1 cellular context compared by ENCODE assay signal in genomic region chr17:73151888-73152633, GRCh38.
A peak's percentile ranks its signal among the peaks of the same experiment; 100 is the strongest.
TF ChIP-seq lines count a peak whose summit lies in the region.

No MANE protein-coding gene starts in this region.

TF ChIP-seq in HepG2, 621 proteins besides CTCF, POLR2A, EP300 and RAD21 (continued from another document and continues in another):
- TF ChIP-seq, protein P1, sequence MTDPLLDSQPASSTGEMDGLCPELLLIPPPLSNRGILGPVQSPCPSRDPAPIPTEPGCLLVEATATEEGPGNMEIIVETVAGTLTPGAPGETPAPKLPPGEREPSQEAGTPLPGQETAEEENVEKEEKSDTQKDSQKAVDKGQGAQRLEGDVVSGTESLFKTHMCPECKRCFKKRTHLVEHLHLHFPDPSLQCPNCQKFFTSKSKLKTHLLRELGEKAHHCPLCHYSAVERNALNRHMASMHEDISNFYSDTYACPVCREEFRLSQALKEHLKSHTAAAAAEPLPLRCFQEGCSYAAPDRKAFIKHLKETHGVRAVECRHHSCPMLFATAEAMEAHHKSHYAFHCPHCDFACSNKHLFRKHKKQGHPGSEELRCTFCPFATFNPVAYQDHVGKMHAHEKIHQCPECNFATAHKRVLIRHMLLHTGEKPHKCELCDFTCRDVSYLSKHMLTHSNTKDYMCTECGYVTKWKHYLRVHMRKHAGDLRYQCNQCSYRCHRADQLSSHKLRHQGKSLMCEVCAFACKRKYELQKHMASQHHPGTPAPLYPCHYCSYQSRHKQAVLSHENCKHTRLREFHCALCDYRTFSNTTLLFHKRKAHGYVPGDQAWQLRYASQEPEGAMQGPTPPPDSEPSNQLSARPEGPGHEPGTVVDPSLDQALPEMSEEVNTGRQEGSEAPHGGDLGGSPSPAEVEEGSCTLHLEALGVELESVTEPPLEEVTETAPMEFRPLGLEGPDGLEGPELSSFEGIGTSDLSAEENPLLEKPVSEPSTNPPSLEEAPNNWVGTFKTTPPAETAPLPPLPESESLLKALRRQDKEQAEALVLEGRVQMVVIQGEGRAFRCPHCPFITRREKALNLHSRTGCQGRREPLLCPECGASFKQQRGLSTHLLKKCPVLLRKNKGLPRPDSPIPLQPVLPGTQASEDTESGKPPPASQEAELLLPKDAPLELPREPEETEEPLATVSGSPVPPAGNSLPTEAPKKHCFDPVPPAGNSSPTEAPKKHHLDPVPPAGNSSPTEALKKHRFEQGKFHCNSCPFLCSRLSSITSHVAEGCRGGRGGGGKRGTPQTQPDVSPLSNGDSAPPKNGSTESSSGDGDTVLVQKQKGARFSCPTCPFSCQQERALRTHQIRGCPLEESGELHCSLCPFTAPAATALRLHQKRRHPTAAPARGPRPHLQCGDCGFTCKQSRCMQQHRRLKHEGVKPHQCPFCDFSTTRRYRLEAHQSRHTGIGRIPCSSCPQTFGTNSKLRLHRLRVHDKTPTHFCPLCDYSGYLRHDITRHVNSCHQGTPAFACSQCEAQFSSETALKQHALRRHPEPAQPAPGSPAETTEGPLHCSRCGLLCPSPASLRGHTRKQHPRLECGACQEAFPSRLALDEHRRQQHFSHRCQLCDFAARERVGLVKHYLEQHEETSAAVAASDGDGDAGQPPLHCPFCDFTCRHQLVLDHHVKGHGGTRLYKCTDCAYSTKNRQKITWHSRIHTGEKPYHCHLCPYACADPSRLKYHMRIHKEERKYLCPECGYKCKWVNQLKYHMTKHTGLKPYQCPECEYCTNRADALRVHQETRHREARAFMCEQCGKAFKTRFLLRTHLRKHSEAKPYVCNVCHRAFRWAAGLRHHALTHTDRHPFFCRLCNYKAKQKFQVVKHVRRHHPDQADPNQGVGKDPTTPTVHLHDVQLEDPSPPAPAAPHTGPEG (CRISPR knock-in tag; IDR thresholded peaks at IDR 0.05): no peak
- TF ChIP-seq MXD4 (CRISPR knock-in tag; IDR thresholded peaks at IDR 0.05): no peak
- peak; percentile 52; the same call in 1 of the 2 replicates for TF ChIP-seq ZNF644 (CRISPR knock-in tag; IDR thresholded peaks at IDR 0.05; ENCODE audit: low read depth)
- peak; percentile 30; the same call in 1 of the 2 replicates for TF ChIP-seq HMG20A (CRISPR knock-in tag; IDR thresholded peaks at IDR 0.05; ENCODE audit: borderline replicate concordance)
- TF ChIP-seq CHD2 (IDR thresholded peaks at IDR 0.05; ENCODE audit: low read depth, low read length): peak; percentile 53; the same call in 1 of the 2 replicates
- peak; percentile 81; the same call in 1 of the 2 replicates for TF ChIP-seq SOX5 (CRISPR knock-in tag; IDR thresholded peaks at IDR 0.05; ENCODE audit: borderline replicate concordance)
- no peak for TF ChIP-seq FOXP1 (IDR thresholded peaks at IDR 0.05)
- TF ChIP-seq FOXP1 (CRISPR knock-in tag; IDR thresholded peaks at IDR 0.05): peak; percentile 55; the same call in 1 of the 2 replicates
- no peak for TF ChIP-seq GTF3A (CRISPR knock-in tag; conservative IDR thresholded peaks at IDR 0.05)
- TF ChIP-seq, protein P2, sequence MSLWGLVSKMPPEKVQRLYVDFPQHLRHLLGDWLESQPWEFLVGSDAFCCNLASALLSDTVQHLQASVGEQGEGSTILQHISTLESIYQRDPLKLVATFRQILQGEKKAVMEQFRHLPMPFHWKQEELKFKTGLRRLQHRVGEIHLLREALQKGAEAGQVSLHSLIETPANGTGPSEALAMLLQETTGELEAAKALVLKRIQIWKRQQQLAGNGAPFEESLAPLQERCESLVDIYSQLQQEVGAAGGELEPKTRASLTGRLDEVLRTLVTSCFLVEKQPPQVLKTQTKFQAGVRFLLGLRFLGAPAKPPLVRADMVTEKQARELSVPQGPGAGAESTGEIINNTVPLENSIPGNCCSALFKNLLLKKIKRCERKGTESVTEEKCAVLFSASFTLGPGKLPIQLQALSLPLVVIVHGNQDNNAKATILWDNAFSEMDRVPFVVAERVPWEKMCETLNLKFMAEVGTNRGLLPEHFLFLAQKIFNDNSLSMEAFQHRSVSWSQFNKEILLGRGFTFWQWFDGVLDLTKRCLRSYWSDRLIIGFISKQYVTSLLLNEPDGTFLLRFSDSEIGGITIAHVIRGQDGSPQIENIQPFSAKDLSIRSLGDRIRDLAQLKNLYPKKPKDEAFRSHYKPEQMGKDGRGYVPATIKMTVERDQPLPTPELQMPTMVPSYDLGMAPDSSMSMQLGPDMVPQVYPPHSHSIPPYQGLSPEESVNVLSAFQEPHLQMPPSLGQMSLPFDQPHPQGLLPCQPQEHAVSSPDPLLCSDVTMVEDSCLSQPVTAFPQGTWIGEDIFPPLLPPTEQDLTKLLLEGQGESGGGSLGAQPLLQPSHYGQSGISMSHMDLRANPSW (CRISPR knock-in tag; IDR thresholded peaks at IDR 0.05; ENCODE audit: borderline replicate concordance): no peak
- TF ChIP-seq ZNF747 (CRISPR knock-in tag; IDR thresholded peaks at IDR 0.05; ENCODE audit: borderline replicate concordance): no peak
- TF ChIP-seq THYN1 (CRISPR knock-in tag; IDR thresholded peaks at IDR 0.05; ENCODE audit: borderline replicate concordance, low read depth): no peak
- TF ChIP-seq SAP130 (CRISPR knock-in tag; IDR thresholded peaks at IDR 0.05; ENCODE audit: low read depth): peak; percentile 66
- peak; percentile 25; the same call in 1 of the 2 replicates for TF ChIP-seq BCL6 (CRISPR knock-in tag; IDR thresholded peaks at IDR 0.05)
- no peak for TF ChIP-seq KLF6 (CRISPR knock-in tag; IDR thresholded peaks at IDR 0.05)
- TF ChIP-seq MAFF (IDR thresholded peaks at IDR 0.05; ENCODE audit: low read depth, low read length): peak; percentile 88
- no peak for TF ChIP-seq CC2D1A (CRISPR knock-in tag; IDR thresholded peaks at IDR 0.05)
- no peak for TF ChIP-seq NFYC (CRISPR knock-in tag; IDR thresholded peaks at IDR 0.05)
- 0 out of 2 replicates have a peak, but pooled peaks have one; percentile 34 for TF ChIP-seq HDAC1 (CRISPR knock-in tag; IDR thresholded peaks at IDR 0.05)
- TF ChIP-seq NR2F6 (IDR thresholded peaks at IDR 0.05): peak; percentile 31; the same call in 1 of the 2 replicates
- TF ChIP-seq NR2F6 (CRISPR knock-in tag; IDR thresholded peaks at IDR 0.05): 0 out of 2 replicates have a peak, but pooled peaks have one; percentile 20
- no peak for TF ChIP-seq KLF9 (CRISPR knock-in tag; IDR thresholded peaks at IDR 0.05; ENCODE audit: low read depth)
- TF ChIP-seq, protein P3, sequence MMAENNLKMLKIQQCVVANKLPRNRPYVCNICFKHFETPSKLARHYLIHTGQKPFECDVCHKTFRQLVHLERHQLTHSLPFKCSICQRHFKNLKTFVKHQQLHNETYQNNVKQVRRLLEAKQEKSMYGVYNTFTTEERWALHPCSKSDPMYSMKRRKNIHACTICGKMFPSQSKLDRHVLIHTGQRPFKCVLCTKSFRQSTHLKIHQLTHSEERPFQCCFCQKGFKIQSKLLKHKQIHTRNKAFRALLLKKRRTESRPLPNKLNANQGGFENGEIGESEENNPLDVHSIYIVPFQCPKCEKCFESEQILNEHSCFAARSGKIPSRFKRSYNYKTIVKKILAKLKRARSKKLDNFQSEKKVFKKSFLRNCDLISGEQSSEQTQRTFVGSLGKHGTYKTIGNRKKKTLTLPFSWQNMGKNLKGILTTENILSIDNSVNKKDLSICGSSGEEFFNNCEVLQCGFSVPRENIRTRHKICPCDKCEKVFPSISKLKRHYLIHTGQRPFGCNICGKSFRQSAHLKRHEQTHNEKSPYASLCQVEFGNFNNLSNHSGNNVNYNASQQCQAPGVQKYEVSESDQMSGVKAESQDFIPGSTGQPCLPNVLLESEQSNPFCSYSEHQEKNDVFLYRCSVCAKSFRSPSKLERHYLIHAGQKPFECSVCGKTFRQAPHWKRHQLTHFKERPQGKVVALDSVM (CRISPR knock-in tag; IDR thresholded peaks at IDR 0.05): peak; percentile 84
- TF ChIP-seq CHD4 (IDR thresholded peaks at IDR 0.05; ENCODE audit: borderline replicate concordance, low read length): peak; percentile 51; the same call in 1 of the 2 replicates
- TF ChIP-seq, protein P4, sequence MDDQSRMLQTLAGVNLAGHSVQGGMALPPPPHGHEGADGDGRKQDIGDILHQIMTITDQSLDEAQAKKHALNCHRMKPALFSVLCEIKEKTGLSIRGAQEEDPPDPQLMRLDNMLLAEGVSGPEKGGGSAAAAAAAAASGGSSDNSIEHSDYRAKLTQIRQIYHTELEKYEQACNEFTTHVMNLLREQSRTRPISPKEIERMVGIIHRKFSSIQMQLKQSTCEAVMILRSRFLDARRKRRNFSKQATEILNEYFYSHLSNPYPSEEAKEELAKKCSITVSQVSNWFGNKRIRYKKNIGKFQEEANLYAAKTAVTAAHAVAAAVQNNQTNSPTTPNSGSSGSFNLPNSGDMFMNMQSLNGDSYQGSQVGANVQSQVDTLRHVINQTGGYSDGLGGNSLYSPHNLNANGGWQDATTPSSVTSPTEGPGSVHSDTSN (CRISPR knock-in tag; IDR thresholded peaks at IDR 0.05; ENCODE audit: borderline replicate concordance): no peak
- no peak for TF ChIP-seq HMGA1 (CRISPR knock-in tag; conservative IDR thresholded peaks at IDR 0.05)
- no peak for TF ChIP-seq JARID2 (CRISPR knock-in tag; IDR thresholded peaks at IDR 0.05; ENCODE audit: insufficient replicate concordance)
- TF ChIP-seq ZNF512B (CRISPR knock-in tag; IDR thresholded peaks at IDR 0.05; ENCODE audit: borderline replicate concordance): no peak
- no peak for TF ChIP-seq RFX5 (IDR thresholded peaks at IDR 0.05; ENCODE audit: low read depth, low read length)
- peak; percentile 48 for TF ChIP-seq ZGPAT (CRISPR knock-in tag; IDR thresholded peaks at IDR 0.05)
- no peak for TF ChIP-seq IKZF5 (CRISPR knock-in tag; IDR thresholded peaks at IDR 0.05)
- no peak for TF ChIP-seq RFX3 (CRISPR knock-in tag; IDR thresholded peaks at IDR 0.05)
- no peak for TF ChIP-seq ZSCAN29 (CRISPR knock-in tag; conservative IDR thresholded peaks at IDR 0.05)
- peak; percentile 93 for TF ChIP-seq TFAP4 (IDR thresholded peaks at IDR 0.05; ENCODE audit: borderline replicate concordance, low read depth)
- 0 out of 2 replicates have a peak, but pooled peaks have one; percentile 11 for TF ChIP-seq ERF (CRISPR knock-in tag; IDR thresholded peaks at IDR 0.05)
- TF ChIP-seq ZMAT3 (CRISPR knock-in tag; conservative IDR thresholded peaks at IDR 0.05): no peak
- 0 out of 2 replicates have a peak, but pooled peaks have one; percentile 19 for TF ChIP-seq GFI1 (CRISPR knock-in tag; IDR thresholded peaks at IDR 0.05; ENCODE audit: borderline replicate concordance)
- peak; percentile 73 for TF ChIP-seq GATAD2A (CRISPR knock-in tag; IDR thresholded peaks at IDR 0.05)
- no peak for TF ChIP-seq ZNF335 (CRISPR knock-in tag; IDR thresholded peaks at IDR 0.05)
- no peak for TF ChIP-seq SOX6 (IDR thresholded peaks at IDR 0.05)
- TF ChIP-seq SOX6 (CRISPR knock-in tag; IDR thresholded peaks at IDR 0.05): peak; percentile 88
- TF ChIP-seq MLLT10 (CRISPR knock-in tag; IDR thresholded peaks at IDR 0.05): no peak
- no peak for TF ChIP-seq MTF2 (CRISPR knock-in tag; IDR thresholded peaks at IDR 0.05; ENCODE audit: borderline replicate concordance)
- TF ChIP-seq PATZ1 (CRISPR knock-in tag; IDR thresholded peaks at IDR 0.05): peak; percentile 62; the same call in 1 of the 2 replicates
